In genomic region chr17:14330492-14330920, GRCh38 we compare ENCODE assay signal across 11 cellular contexts. TPM values are rescaled to one million over a fixed set of nuclear protein-coding genes. Genes with fewer than 3 reads are reported as not detected.
DNase-seq lines count a peak whose midpoint lies in the region; ATAC-seq and TF ChIP-seq lines count a peak whose summit lies in the region.
"Had no signal": no experiment of that assay in that cellular context is flagged by ENCODE, and none has a peak within 500 bp of the region (broad histone marks: within the 10 kb centered on the region; RNA-seq: fewer than 3 reads in every experiment).

No MANE protein-coding gene starts in this region.

- no peaks in the 10 kb centered on the region for H4K20me1 ChIP-seq in fibroblast of lung (ENCODE audit: control insufficient read depth, extremely low read depth, insufficient read depth, low read length)

- no peak for DNase-seq in CD8-positive, alpha-beta T cell
- no peak for DNase-seq in T-cell
- DNase-seq in fibroblast of lung (ENCODE audit: low read depth in 2 of 2), result peak; percentile 42 to 93
- DNase-seq in amniotic stem cell (lab: John Stamatoyannopoulos, UW), result no peak
- no peak for DNase-seq in dorsolateral prefrontal cortex
- DNase-seq: COR-L47, heart right ventricle, NCI-H2171 treated with DMSO at 0.1 percent for 48 hours had no signal

- H3K4me1 Mint-ChIP-seq in CD8-positive, alpha-beta T cell (ENCODE audit: low read depth), result peaks cover 87% of the 10 kb centered on the region
- peaks cover 80 to 95% (median 95%) of the 10 kb centered on the region in 3 donors for H3K4me1 Mint-ChIP-seq in T-cell
- H3K4me1 Mint-ChIP-seq in nephron, result peaks cover 13% of the 10 kb centered on the region

- no peaks in the 10 kb centered on the region for H3K27me3 ChIP-seq in CD8-positive, alpha-beta T cell (ENCODE audit: insufficient read depth, low read length)
- H3K27me3 ChIP-seq in fibroblast of lung (ENCODE audit: control insufficient read depth, insufficient read depth, low read length) (no peaks in the 10 kb centered on the region), dorsolateral prefrontal cortex (peaks cover 0 to 21% (median 0%) of the 10 kb centered on the region in 45 donors)
- H3K27me3 ChIP-seq: heart right ventricle had no signal

- no peak overlapping the region for H2AFZ ChIP-seq in fibroblast of lung (ENCODE audit: low read length)

- CTCF ChIA-PET in CD8-positive, alpha-beta T cell (lab: Charles Lee), result no interaction called here
- CTCF ChIA-PET in T-cell (lab: Charles Lee), result interaction anchor here (0.6 to 0.8 kb wide), 2 partner anchors 9 to 30 kb away, joined by 3 to 4 read pairs; partner anchors contain the start of gene HS3ST3B1 (in 1 of the 2)

- peak overlapping the region; percentile 65 for H3K27ac Mint-ChIP-seq in CD8-positive, alpha-beta T cell
- H3K27ac Mint-ChIP-seq in T-cell (peak overlapping the region; percentile 72 to 79), nephron (peak overlapping the region in 2 of 3 experiments; percentile 16 to 44)

- no peak overlapping the region for H3K27ac ChIP-seq in CD8-positive, alpha-beta T cell (ENCODE audit: low read depth, low read length)
- H3K27ac ChIP-seq in fibroblast of lung (ENCODE audit: insufficient read depth, low read length) (peak overlapping the region; percentile 32), dorsolateral prefrontal cortex (peak overlapping the region in 1 of 59 donors; percentile 11)

- H3K36me3 ChIP-seq in CD8-positive, alpha-beta T cell (ENCODE audit: insufficient read depth, low read length), result no peaks in the 10 kb centered on the region
- H3K36me3 ChIP-seq in fibroblast of lung (ENCODE audit: control insufficient read depth, insufficient read depth, low read length), result no peaks in the 10 kb centered on the region
- H3K36me3 ChIP-seq: heart right ventricle had no signal

- intact Hi-C loops in CD8-positive, alpha-beta T cell (cut with DNase I, micrococcal nuclease), result no loop called here
- intact Hi-C loops in dorsolateral prefrontal cortex (cut with DNase I), result no loop called here

- TF ChIP-seq CTCF in CD8-positive, alpha-beta T cell (IDR thresholded peaks at IDR 0.05), result no peak
- TF ChIP-seq CTCF in fibroblast of lung (conservative IDR thresholded peaks at IDR 0.05 in 1 of 2, IDR thresholded peaks at IDR 0.05 in 1 of 2; ENCODE audit: low read depth in 1 of 2, low read length in 2 of 2) (no peak), nephron (IDR thresholded peaks at IDR 0.05; ENCODE audit: unreplicated experiment in 3 of 3) (no peak), dorsolateral prefrontal cortex (IDR thresholded peaks at IDR 0.05 in 54 of 56, conservative IDR thresholded peaks at IDR 0.05 in 2 of 56; ENCODE audit: low read depth in 1 of 56, partially characterized antibody in 56 of 56) (no peak)

- H3K36me3 Mint-ChIP-seq in CD8-positive, alpha-beta T cell, result peaks cover 11% of the 10 kb centered on the region
- H3K36me3 Mint-ChIP-seq in T-cell (peaks cover 22% of the 10 kb centered on the region), nephron (ENCODE audit: low read depth) (peaks cover 7% of the 10 kb centered on the region)

- H3K9ac ChIP-seq in fibroblast of lung (ENCODE audit: insufficient read depth, low read length), result no peak overlapping the region

- H3K4me1 ChIP-seq in CD8-positive, alpha-beta T cell (ENCODE audit: insufficient read depth, low read length), result peaks cover 53% of the 10 kb centered on the region
- H3K4me1 ChIP-seq in fibroblast of lung (ENCODE audit: control insufficient read depth, extremely low read depth, insufficient read depth, low read length), result no peaks in the 10 kb centered on the region

- H3K9me3 ChIP-seq in CD8-positive, alpha-beta T cell (ENCODE audit: low read length), result no peaks in the 10 kb centered on the region
- H3K9me3 ChIP-seq in fibroblast of lung (ENCODE audit: control insufficient read depth, insufficient read depth, low read depth, low read length), result no peaks in the 10 kb centered on the region
- H3K9me3 ChIP-seq: heart right ventricle had no signal

- H3K4me2 ChIP-seq in fibroblast of lung (ENCODE audit: extremely low read depth, insufficient read depth, low read length), result peak overlapping the region; percentile 50

- peaks cover 23% of the 10 kb centered on the region for H3K79me2 ChIP-seq in fibroblast of lung (ENCODE audit: control insufficient read depth, insufficient read depth, low read length)

- no peaks in the 10 kb centered on the region for H3K27me3 Mint-ChIP-seq in CD8-positive, alpha-beta T cell (ENCODE audit: low read depth)
- no peaks in the 10 kb centered on the region for H3K27me3 Mint-ChIP-seq in T-cell
- H3K27me3 Mint-ChIP-seq in nephron (ENCODE audit: low read depth), result peaks cover 32% of the 10 kb centered on the region

- H3K4me3 Mint-ChIP-seq in CD8-positive, alpha-beta T cell, result no peak overlapping the region
- H3K4me3 Mint-ChIP-seq in T-cell (peak overlapping the region in 2 of 3 donors; percentile 1 to 49), nephron (peak overlapping the region in 1 of 3 experiments; percentile 4)

- ATAC-seq in CD8-positive, alpha-beta T cell, result no peak
- no peak for ATAC-seq in T-cell (replicated peaks in 1 of 4)
- no peak for ATAC-seq in HG02610 (IDR thresholded peaks at IDR 0.05; ENCODE audit: unreplicated experiment)
- ATAC-seq in GM18520 (IDR thresholded peaks at IDR 0.05; ENCODE audit: unreplicated experiment), result no peak

- H3K9me3 Mint-ChIP-seq in CD8-positive, alpha-beta T cell, result no peaks in the 10 kb centered on the region
- H3K9me3 Mint-ChIP-seq in T-cell (no peaks in the 10 kb centered on the region), nephron (peaks cover 2% of the 10 kb centered on the region)

- POLR2A ChIA-PET in CD8-positive, alpha-beta T cell (lab: Charles Lee), result interaction anchor here (0.7 to 1.1 kb wide), 2 partner anchors 22 to 30 kb away, joined by 3 to 5 read pairs; partner anchors contain the start of gene HS3ST3B1
- POLR2A ChIA-PET in T-cell (lab: Charles Lee), result no interaction called here

- H3K4me3 ChIP-seq in CD8-positive, alpha-beta T cell (ENCODE audit: low read depth, low read length), result no peak overlapping the region
- no peak overlapping the region for H3K4me3 ChIP-seq in fibroblast of lung (replicated peaks in 1 of 4; ENCODE audit: control extremely low read depth in 1 of 4, insufficient read depth in 1 of 4, low read depth in 3 of 4, low read length in 4 of 4)
- peak overlapping the region in 2 of 59 donors; percentile 1 to 3 for H3K4me3 ChIP-seq in dorsolateral prefrontal cortex
- H3K4me3 ChIP-seq: heart right ventricle had no signal

RNA-seq across cellular contexts. Expression of gene HS3ST3B1, which starts 29.6 kb away (rescaled TPM):
- 1 to 10 TPM; 8.1 to 8.4 TPM for total RNA-seq in CD8-positive, alpha-beta T cell
- total RNA-seq in T-cell, result 10 to 100 TPM; 12.9 to 35.1 (median 25.1) TPM
- total RNA-seq in fibroblast of lung, result 13.4 and 17.2 TPM in 2 replicates
- 3.4 and 12.3 TPM in 2 replicates for polyA plus RNA-seq in fibroblast of lung
- 3.8 and 13.2 TPM in 2 replicates for polyA plus RNA-seq in fibroblast of lung (2012)
- polyA minus RNA-seq in fibroblast of lung (ENCODE audit: low replicate concordance), result 3.2 and 31.7 TPM in 2 replicates
- 10 to 100 TPM in 1 of 120 experiments, 1 to 10 TPM in 110, under 1 TPM in 9; 0.41 to 18.5 (median 1.9) TPM for total RNA-seq in dorsolateral prefrontal cortex

Comparison
In these comparisons a context has a peak if more than half of its experiments do, and no peak if none do; other contexts are left out.
1. DNase-seq: peak in fibroblast of lung (2 of 2); none in CD8-positive, alpha-beta T cell (0 of 7), T-cell (0 of 34), amniotic stem cell (single experiment) and dorsolateral prefrontal cortex (0 of 10).
2. Peak in every context shown above with its lines, with median percentiles within 50 percentile points of each other: H3K27ac Mint-ChIP-seq.